19 cellular contexts compared by ENCODE assay signal in genomic region chr1:26469558-26469957, GRCh38. TPM values are rescaled to one million over a fixed set of nuclear protein-coding genes. Genes with fewer than 3 reads are reported as not detected.
A peak's percentile ranks its signal among the peaks of the same experiment; 100 is the strongest.
DNase-seq lines count a peak whose midpoint lies in the region; ATAC-seq and TF ChIP-seq lines count a peak whose summit lies in the region.
"Had no signal": no experiment of that assay in that cellular context is flagged by ENCODE, and none has a peak within 500 bp of the region (broad histone marks: within the 10 kb centered on the region; RNA-seq: fewer than 3 reads in every experiment).

No MANE protein-coding gene starts in this region.

- no TSS peak for BruUV-seq in OCI-LY7 (replicated peaks; lab: Mats Ljungman, UMichigan)

- H3K4me1 Mint-ChIP-seq in GM23338 (peaks cover 32% of the 10 kb centered on the region), neural crest cell (peaks cover 55% of the 10 kb centered on the region)

- peaks cover 46% of the 10 kb centered on the region for H3K36me3 Mint-ChIP-seq in GM23338 (ENCODE audit: low read depth)
- H3K36me3 Mint-ChIP-seq in neural crest cell (ENCODE audit: low read depth): peaks cover 25% of the 10 kb centered on the region

- H3K9ac ChIP-seq in smooth muscle cell (ENCODE audit: low read depth): no peak overlapping the region

- POLR2A ChIA-PET in OCI-LY7 (lab: Charles Lee): interaction anchor here (0.6 to 1.4 kb wide), 3 partner anchors 31 to 214 kb away, joined by 4 to 8 read pairs (median 5); partner anchors contain the start of gene DHDDS

- H3K9me2 ChIP-seq in GM23338 (ENCODE audit: insufficient read depth) (no peaks in the 10 kb centered on the region), OCI-LY7 (ENCODE audit: insufficient read depth, low read length) (no peaks in the 10 kb centered on the region)

- no peak for TF ChIP-seq CTCF in GM23338 (conservative IDR thresholded peaks at IDR 0.05; ENCODE audit: low read depth in 2 of 2)
- no peak for TF ChIP-seq CTCF in OCI-LY7 (conservative IDR thresholded peaks at IDR 0.05; ENCODE audit: low read length)
- no peak for TF ChIP-seq CTCF in neural crest cell (conservative IDR thresholded peaks at IDR 0.05)
- no peak for TF ChIP-seq CTCF in gastroesophageal sphincter (IDR thresholded peaks at IDR 0.05)
- no peak for TF ChIP-seq CTCF in smooth muscle cell (IDR thresholded peaks at IDR 0.05; ENCODE audit: borderline replicate concordance, insufficient read depth, poor library complexity, severe bottlenecking)

- ATAC-seq in GM23338: no peak
- ATAC-seq in gastroesophageal sphincter: no peak
- no peak for ATAC-seq in GM18505 (IDR thresholded peaks at IDR 0.05; ENCODE audit: unreplicated experiment)
- ATAC-seq: activated T-cell treated with anti-CD3 and anti-CD28 coated beads, Interleukin-2, amount 50 U/mL, for 72 hours had no signal

- H2AFZ ChIP-seq in GM23338 (no peak overlapping the region), OCI-LY7 (ENCODE audit: low read length) (no peak overlapping the region), smooth muscle cell (ENCODE audit: low read depth) (no peak overlapping the region)
- H2AFZ ChIP-seq: PC-9 had no signal

- H3K4me1 ChIP-seq in GM23338 (ENCODE audit: insufficient read depth): peaks cover 21% of the 10 kb centered on the region
- H3K4me1 ChIP-seq in OCI-LY7 (ENCODE audit: insufficient read depth, low read length, poor library complexity, severe bottlenecking): peaks cover 34% of the 10 kb centered on the region
- H3K4me1 ChIP-seq in gastroesophageal sphincter: peaks cover 0 to 33% (median 15%) of the 10 kb centered on the region in 3 donors
- H3K4me1 ChIP-seq in smooth muscle cell (ENCODE audit: low read depth): peaks cover 46% of the 10 kb centered on the region

- H3K27me3 ChIP-seq in GM23338 (ENCODE audit: insufficient read depth) (peaks cover 9% of the 10 kb centered on the region; the same call in 1 of the 2 replicates), gastroesophageal sphincter (no peaks in the 10 kb centered on the region), smooth muscle cell (ENCODE audit: low read depth) (no peaks in the 10 kb centered on the region)
- H3K27me3 ChIP-seq: ovary had no signal

- H3K9me3 Mint-ChIP-seq in GM23338 (peaks cover 3% of the 10 kb centered on the region; the same call in 1 of the 3 replicates), neural crest cell (no peaks in the 10 kb centered on the region)
- H3K9me3 Mint-ChIP-seq: activated T-cell treated with anti-CD3 and anti-CD28 coated beads, Interleukin-2, amount 50 U/mL, for 72 hours; CD4-positive, CD25-positive, alpha-beta regulatory T cell; HFFc6; T-helper 1 cell treated with Interleukin-12 subunit alpha and Interleukin-12 subunit beta and Interleukin-4 antibody, amounts not matched to agents 30 μg/mL and 1 μg/mL, for 36 hours had no signal

- H3K4me2 ChIP-seq in GM23338 (no peak overlapping the region), OCI-LY7 (ENCODE audit: low read length) (peak overlapping the region; percentile 89; the same call in 1 of the 2 replicates), smooth muscle cell (no peak overlapping the region)
- H3K4me2 ChIP-seq: PC-9 had no signal

- H3F3A ChIP-seq in GM23338 (replicated peaks; ENCODE audit: low read depth): peaks cover 35% of the 10 kb centered on the region
- peaks cover 16% of the 10 kb centered on the region for H3F3A ChIP-seq in smooth muscle cell (ENCODE audit: low read depth)

- no peak for TF ChIP-seq POLR2A in gastroesophageal sphincter (IDR thresholded peaks at IDR 0.05)
- TF ChIP-seq POLR2A in GM18505 (IDR thresholded peaks at IDR 0.05; ENCODE audit: borderline replicate concordance, extremely low read depth, insufficient read depth, insufficient read length): no peak

- H3K9me3 ChIP-seq in OCI-LY7 (ENCODE audit: low read length): no peaks in the 10 kb centered on the region
- H3K9me3 ChIP-seq in gastroesophageal sphincter: no peaks in the 10 kb centered on the region
- H3K9me3 ChIP-seq in smooth muscle cell (replicated peaks; ENCODE audit: low read depth): no peaks in the 10 kb centered on the region
- H3K9me3 ChIP-seq: ovary had no signal

- H3K27ac ChIP-seq in GM23338 (ENCODE audit: low read depth) (no peak overlapping the region), OCI-LY7 (ENCODE audit: low read depth, low read length, poor library complexity, severe bottlenecking) (no peak overlapping the region), gastroesophageal sphincter (no peak overlapping the region), smooth muscle cell (ENCODE audit: low read depth) (no peak overlapping the region)
- H3K27ac ChIP-seq: ovary, PC-9 had no signal

- TF ChIP-seq EP300 in gastroesophageal sphincter (IDR thresholded peaks at IDR 0.05): no peak

- H3K27ac Mint-ChIP-seq in GM23338 (peak overlapping the region; percentile 34; the same call in 1 of the 2 replicates), neural crest cell (ENCODE audit: unreplicated experiment) (no peak overlapping the region)
- H3K27ac Mint-ChIP-seq: HFFc6; T-helper 1 cell treated with Interleukin-12 subunit alpha and Interleukin-12 subunit beta and Interleukin-4 antibody, amounts not matched to agents 30 μg/mL and 1 μg/mL, for 36 hours had no signal

- intact Hi-C loops in OCI-LY7 (cut with micrococcal nuclease; ENCODE audit: unreplicated experiment): no loop called here

- H3K4me3 ChIP-seq in GM23338 (no peak overlapping the region), OCI-LY7 (ENCODE audit: low read depth, low read length, poor library complexity, severe bottlenecking) (no peak overlapping the region), gastroesophageal sphincter (no peak overlapping the region), smooth muscle cell (no peak overlapping the region)
- H3K4me3 ChIP-seq: lung, ovary, PC-9, skin epidermis had no signal

- H4K20me1 ChIP-seq in GM23338 (replicated peaks; ENCODE audit: insufficient read depth) (peaks cover 19% of the 10 kb centered on the region), OCI-LY7 (ENCODE audit: insufficient read depth, low read length) (peaks cover 15% of the 10 kb centered on the region), smooth muscle cell (ENCODE audit: low read depth) (peaks cover 48% of the 10 kb centered on the region)

- CTCF ChIA-PET in OCI-LY7 (lab: Charles Lee; ENCODE audit: unreplicated experiment): interaction anchor here (0.6 kb wide), 1 partner anchor 565 kb away, joined by 3 read pairs; no protein-coding TSS in a partner anchor

- no peak for DNase-seq in GM23338 (ENCODE audit: low spot score)
- peak; percentile 92 for DNase-seq in NCI-H1694 (lab: John Stamatoyannopoulos, UW)
- DNase-seq in OCI-LY7 (ENCODE audit: low spot score): no peak
- DNase-seq in neural crest cell (ENCODE audit: low read depth, low spot score): no peak
- no peak for DNase-seq in effector CD8-positive, alpha-beta T cell (lab: John Stamatoyannopoulos, UW)
- no peak for DNase-seq in smooth muscle cell (lab: John Stamatoyannopoulos, UW; ENCODE audit: unreplicated experiment)
- DNase-seq: activated CD4-positive, alpha-beta T cell treated with anti-CD3 and anti-CD28 coated beads for 4 hours; cortex of kidney had no signal

- H3K79me2 ChIP-seq in GM23338 (replicated peaks; ENCODE audit: insufficient read depth) (peaks cover 15% of the 10 kb centered on the region), OCI-LY7 (ENCODE audit: insufficient read depth, low read depth, low read length) (peaks cover 16% of the 10 kb centered on the region), smooth muscle cell (ENCODE audit: low read depth) (peaks cover 15% of the 10 kb centered on the region)

- WGBS in gastroesophageal sphincter (ENCODE audit: low coverage in 1 of 2), 2 donors: 83 to 100% methylated on average over 1 of the region's 5 CpGs
- 96% methylated on average over 5 of the region's 5 CpGs for WGBS in smooth muscle cell (ENCODE audit: low lambda C conversion rate)

- H3K27me3 Mint-ChIP-seq in GM23338 (ENCODE audit: insufficient read depth, low read depth, poor library complexity): peaks cover 33% of the 10 kb centered on the region
- H3K27me3 Mint-ChIP-seq in neural crest cell (ENCODE audit: low read depth): peaks cover 12% of the 10 kb centered on the region
- H3K27me3 Mint-ChIP-seq: CD4-positive, CD25-positive, alpha-beta regulatory T cell had no signal

- H3K36me3 ChIP-seq in GM23338 (ENCODE audit: insufficient read depth) (peaks cover 26% of the 10 kb centered on the region), OCI-LY7 (ENCODE audit: insufficient read depth, low read length) (peaks cover 77% of the 10 kb centered on the region), gastroesophageal sphincter (peaks cover 0 to 61% of the 10 kb centered on the region in 2 donors), smooth muscle cell (ENCODE audit: low read depth) (peaks cover 13% of the 10 kb centered on the region)
- H3K36me3 ChIP-seq: ovary had no signal

- H3K4me3 Mint-ChIP-seq in GM23338 (no peak overlapping the region; the same call in 2 of the 3 replicates), neural crest cell (peak overlapping the region; percentile 99)
- H3K4me3 Mint-ChIP-seq: HFFc6; T-helper 1 cell treated with Interleukin-12 subunit alpha and Interleukin-12 subunit beta and Interleukin-4 antibody, amounts not matched to agents 30 μg/mL and 1 μg/mL, for 36 hours had no signal

TF ChIP-seq in GM23338, 12 proteins besides CTCF, POLR2A, EP300 and RAD21 (continues in another document):
- TF ChIP-seq ZNF114 (CRISPR knock-in tag; IDR thresholded peaks at IDR 0.05): no peak
- no peak for TF ChIP-seq JUNB (IDR thresholded peaks at IDR 0.05; ENCODE audit: unreplicated experiment)
- TF ChIP-seq POLR2AphosphoS5 (IDR thresholded peaks at IDR 0.05; ENCODE audit: low read depth): no peak

RNA-seq across cellular contexts. Expression of gene HMGN2, which starts 2.7 kb away (rescaled TPM):
- total RNA-seq in GM23338 (2014; rRNA removed; shearing (Covaris generic)): 330 and 377 TPM in 2 replicates
- polyA plus RNA-seq in GM23338 (2016; fragmentation: Nextera tagmentation; extraction: Ambion mirVana): 1,101 and 1,122 TPM in 2 replicates
- 649 and 817 TPM in 2 replicates for total RNA-seq in OCI-LY7 (2014; rRNA removed; shearing (Covaris generic))
- 990 and 1,017 TPM in 2 replicates for total RNA-seq in OCI-LY7 (2022)
- 1,041 and 1,051 TPM in 2 replicates for total RNA-seq in neural crest cell
- 100 to 1,000 TPM; 128 to 288 (median 252) TPM for total RNA-seq in gastroesophageal sphincter
- 170 TPM in 2 replicates for total RNA-seq in smooth muscle cell
- polyA plus RNA-seq in smooth muscle cell: 380 and 448 TPM in 2 replicates

RNA-seq across cellular contexts. Expression of gene DHDDS, which starts 37.4 kb away (rescaled TPM):
- 47.2 and 49.5 TPM in 2 replicates for total RNA-seq in GM23338 (2014; rRNA removed; shearing (Covaris generic))
- polyA plus RNA-seq in GM23338 (2016; fragmentation: Nextera tagmentation; extraction: Ambion mirVana) (26.9 and 32.6 TPM in 2 replicates), smooth muscle cell (41.5 and 53.6 TPM in 2 replicates)
- 33.2 and 39.0 TPM in 2 replicates for total RNA-seq in OCI-LY7 (2014; rRNA removed; shearing (Covaris generic))
- total RNA-seq in OCI-LY7 (2022) (43.4 and 45.1 TPM in 2 replicates), neural crest cell (34.9 and 40.1 TPM in 2 replicates), gastroesophageal sphincter (10 to 100 TPM; 23.6 to 36.4 (median 31.7) TPM), smooth muscle cell (37.5 and 56.4 TPM in 2 replicates)

RNA-seq across cellular contexts. Expression of gene LIN28A, which starts 58.9 kb away (rescaled TPM):
- total RNA-seq in GM23338 (2014; rRNA removed; shearing (Covaris generic)): 1,538 and 1,571 TPM in 2 replicates
- 604 and 648 TPM in 2 replicates for polyA plus RNA-seq in GM23338 (2016; fragmentation: Nextera tagmentation; extraction: Ambion mirVana)
- not detected in 2 replicates for total RNA-seq in OCI-LY7 (2014; rRNA removed; shearing (Covaris generic))
- total RNA-seq in OCI-LY7 (2022): not detected in 2 replicates
- total RNA-seq in neural crest cell: 445 and 455 TPM in 2 replicates
- total RNA-seq in gastroesophageal sphincter: not detected
- total RNA-seq in smooth muscle cell: not detected in 2 replicates
- polyA plus RNA-seq in smooth muscle cell: 0.08 and 0.13 TPM in 2 replicates
- total RNA-seq: activated T-cell treated with anti-CD3 and anti-CD28 coated beads, Interleukin-2, amount 50 U/mL, for 72 hours; CD4-positive, CD25-positive, alpha-beta regulatory T cell; HFFc6; HT-29; PC-9 had no signal
- polyA plus RNA-seq: CD4-positive, CD25-positive, alpha-beta regulatory T cell; lung; ovary had no signal

Comparison
In these comparisons a context has a peak if more than half of its experiments do, and no peak if none do; other contexts are left out.
1. RNA of gene LIN28A, which starts 58.9 kb away (total RNA-seq): 1,538 to 1,571 TPM in GM23338 and 445 to 455 TPM in neural crest cell; not detected in OCI-LY7, not detected in gastroesophageal sphincter and not detected in smooth muscle cell; every median in the first group is over 100 times any median in the second.